In genomic region chr2:120788349-120788700, GRCh38 we compare ENCODE assay signal across 20 cellular contexts. TPM values are rescaled to one million over a fixed set of nuclear protein-coding genes. Genes with fewer than 3 reads are reported as not detected.
"Had no signal": no experiment of that assay in that cellular context is flagged by ENCODE, and none has a peak within 500 bp of the region (broad histone marks: within the 10 kb centered on the region; RNA-seq: fewer than 3 reads in every experiment).

No MANE protein-coding gene starts in this region.

- H3K4me1 ChIP-seq: pancreas had no signal

- FAIRE-seq: endothelial cell of umbilical vein, pancreas, TTC549 had no signal

- DNase-seq: activated CD4-positive, alpha-beta T cell treated with anti-CD3 and anti-CD28 coated beads, Interleukin-2, amount 10 ng/mL, durations not matched to agents 24 days and 14 days; activated CD4-positive, CD25-positive, alpha-beta regulatory T cell; activated CD8-positive, alpha-beta memory T cell treated with anti-CD3 and anti-CD28 coated beads for 24 hours; activated gamma-delta T cell treated with Interleukin-2 at 50 U/mL for 16 hours; amniotic stem cell; central memory CD4-positive, alpha-beta T cell; effector CD4-positive, alpha-beta T cell; esophagus squamous epithelium; foreskin fibroblast; glutamatergic neuron; kidney glomerular epithelial cell; left ventricle myocardium superior; pancreas; stimulated activated CD4-positive, alpha-beta T cell treated with anti-CD3 and anti-CD28 coated beads, Interleukin-4, amount 100 ng/mL, for 1 hour; stimulated activated naive B cell treated with anti-CD40 and anti-IgM and Interleukin-4, amounts not matched to agents 10 μg/mL and 1 μg/mL and 100 μg/mL, for 72 hours; tibial artery had no signal

- H3K4me3 ChIP-seq: coronary artery, esophagus squamous epithelium, pancreas, tibial artery, vagina had no signal

- H3K27ac ChIP-seq: coronary artery, esophagus squamous epithelium, pancreas, tibial artery, vagina had no signal

- H3K36me3 ChIP-seq: esophagus squamous epithelium, pancreas, tibial artery, vagina had no signal

- H3K9me3 ChIP-seq: esophagus squamous epithelium, pancreas, tibial artery, vagina had no signal

- H3K27me3 ChIP-seq: pancreas, tibial artery, vagina had no signal

- ATAC-seq: left ventricle myocardium superior; pancreas; stimulated activated naive B cell treated with anti-CD40 and anti-IgM and Interleukin-4, amounts not matched to agents 10 μg/mL and 1 μg/mL and 100 μg/mL, for 72 hours had no signal

RNA-seq across cellular contexts. Expression of gene GLI2, which starts 52.7 kb away (rescaled TPM):
- polyA plus RNA-seq: endothelial cell of umbilical vein had no signal
